1 cellular context compared by ENCODE assay signal in genomic region chrX:119181491-119181890, GRCh38.
TF ChIP-seq lines count a peak whose summit lies in the region.

No MANE protein-coding gene starts in this region.

TF ChIP-seq in GM23338, 12 proteins besides CTCF, POLR2A, EP300 and RAD21 (continued from another document):
- TF ChIP-seq, protein P1, sequence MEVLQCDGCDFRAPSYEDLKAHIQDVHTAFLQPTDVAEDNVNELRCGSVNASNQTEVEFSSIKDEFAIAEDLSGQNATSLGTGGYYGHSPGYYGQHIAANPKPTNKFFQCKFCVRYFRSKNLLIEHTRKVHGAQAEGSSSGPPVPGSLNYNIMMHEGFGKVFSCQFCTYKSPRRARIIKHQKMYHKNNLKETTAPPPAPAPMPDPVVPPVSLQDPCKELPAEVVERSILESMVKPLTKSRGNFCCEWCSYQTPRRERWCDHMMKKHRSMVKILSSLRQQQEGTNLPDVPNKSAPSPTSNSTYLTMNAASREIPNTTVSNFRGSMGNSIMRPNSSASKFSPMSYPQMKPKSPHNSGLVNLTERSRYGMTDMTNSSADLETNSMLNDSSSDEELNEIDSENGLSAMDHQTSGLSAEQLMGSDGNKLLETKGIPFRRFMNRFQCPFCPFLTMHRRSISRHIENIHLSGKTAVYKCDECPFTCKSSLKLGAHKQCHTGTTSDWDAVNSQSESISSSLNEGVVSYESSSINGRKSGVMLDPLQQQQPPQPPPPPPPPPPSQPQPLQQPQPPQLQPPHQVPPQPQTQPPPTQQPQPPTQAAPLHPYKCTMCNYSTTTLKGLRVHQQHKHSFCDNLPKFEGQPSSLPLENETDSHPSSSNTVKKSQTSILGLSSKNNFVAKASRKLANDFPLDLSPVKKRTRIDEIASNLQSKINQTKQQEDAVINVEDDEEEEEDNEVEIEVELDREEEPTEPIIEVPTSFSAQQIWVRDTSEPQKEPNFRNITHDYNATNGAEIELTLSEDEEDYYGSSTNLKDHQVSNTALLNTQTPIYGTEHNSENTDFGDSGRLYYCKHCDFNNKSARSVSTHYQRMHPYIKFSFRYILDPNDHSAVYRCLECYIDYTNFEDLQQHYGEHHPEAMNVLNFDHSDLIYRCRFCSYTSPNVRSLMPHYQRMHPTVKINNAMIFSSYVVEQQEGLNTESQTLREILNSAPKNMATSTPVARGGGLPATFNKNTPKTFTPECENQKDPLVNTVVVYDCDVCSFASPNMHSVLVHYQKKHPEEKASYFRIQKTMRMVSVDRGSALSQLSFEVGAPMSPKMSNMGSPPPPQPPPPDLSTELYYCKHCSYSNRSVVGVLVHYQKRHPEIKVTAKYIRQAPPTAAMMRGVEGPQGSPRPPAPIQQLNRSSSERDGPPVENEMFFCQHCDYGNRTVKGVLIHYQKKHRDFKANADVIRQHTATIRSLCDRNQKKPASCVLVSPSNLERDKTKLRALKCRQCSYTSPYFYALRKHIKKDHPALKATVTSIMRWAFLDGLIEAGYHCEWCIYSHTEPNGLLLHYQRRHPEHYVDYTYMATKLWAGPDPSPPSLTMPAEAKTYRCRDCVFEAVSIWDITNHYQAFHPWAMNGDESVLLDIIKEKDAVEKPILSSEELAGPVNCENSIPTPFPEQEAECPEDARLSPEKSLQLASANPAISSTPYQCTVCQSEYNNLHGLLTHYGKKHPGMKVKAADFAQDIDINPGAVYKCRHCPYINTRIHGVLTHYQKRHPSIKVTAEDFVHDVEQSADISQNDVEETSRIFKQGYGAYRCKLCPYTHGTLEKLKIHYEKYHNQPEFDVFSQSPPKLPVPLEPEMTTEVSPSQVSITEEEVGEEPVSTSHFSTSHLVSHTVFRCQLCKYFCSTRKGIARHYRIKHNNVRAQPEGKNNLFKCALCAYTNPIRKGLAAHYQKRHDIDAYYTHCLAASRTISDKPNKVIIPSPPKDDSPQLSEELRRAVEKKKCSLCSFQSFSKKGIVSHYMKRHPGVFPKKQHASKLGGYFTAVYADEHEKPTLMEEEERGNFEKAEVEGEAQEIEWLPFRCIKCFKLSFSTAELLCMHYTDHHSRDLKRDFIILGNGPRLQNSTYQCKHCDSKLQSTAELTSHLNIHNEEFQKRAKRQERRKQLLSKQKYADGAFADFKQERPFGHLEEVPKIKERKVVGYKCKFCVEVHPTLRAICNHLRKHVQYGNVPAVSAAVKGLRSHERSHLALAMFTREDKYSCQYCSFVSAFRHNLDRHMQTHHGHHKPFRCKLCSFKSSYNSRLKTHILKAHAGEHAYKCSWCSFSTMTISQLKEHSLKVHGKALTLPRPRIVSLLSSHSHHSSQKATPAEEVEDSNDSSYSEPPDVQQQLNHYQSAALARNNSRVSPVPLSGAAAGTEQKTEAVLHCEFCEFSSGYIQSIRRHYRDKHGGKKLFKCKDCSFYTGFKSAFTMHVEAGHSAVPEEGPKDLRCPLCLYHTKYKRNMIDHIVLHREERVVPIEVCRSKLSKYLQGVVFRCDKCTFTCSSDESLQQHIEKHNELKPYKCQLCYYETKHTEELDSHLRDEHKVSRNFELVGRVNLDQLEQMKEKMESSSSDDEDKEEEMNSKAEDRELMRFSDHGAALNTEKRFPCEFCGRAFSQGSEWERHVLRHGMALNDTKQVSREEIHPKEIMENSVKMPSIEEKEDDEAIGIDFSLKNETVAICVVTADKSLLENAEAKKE (CRISPR knock-in tag; IDR thresholded peaks at IDR 0.05), result no peak
- TF ChIP-seq STAT1 (IDR thresholded peaks at IDR 0.05; ENCODE audit: unreplicated experiment) (no peak), REST (IDR thresholded peaks at IDR 0.05; ENCODE audit: unreplicated experiment) (no peak), CREB1 (CRISPR knock-in tag; IDR thresholded peaks at IDR 0.05; ENCODE audit: low read depth) (no peak), ZNF331 (CRISPR knock-in tag; IDR thresholded peaks at IDR 0.05; ENCODE audit: low read depth) (no peak), POLR2AphosphoS5 (IDR thresholded peaks at IDR 0.05; ENCODE audit: low read depth) (no peak), EZH2phosphoT487 (IDR thresholded peaks at IDR 0.05; ENCODE audit: unreplicated experiment) (no peak), NANOG (IDR thresholded peaks at IDR 0.05; ENCODE audit: borderline replicate concordance) (no peak), JUNB (IDR thresholded peaks at IDR 0.05; ENCODE audit: unreplicated experiment) (no peak)
- TF ChIP-seq, protein P2, sequence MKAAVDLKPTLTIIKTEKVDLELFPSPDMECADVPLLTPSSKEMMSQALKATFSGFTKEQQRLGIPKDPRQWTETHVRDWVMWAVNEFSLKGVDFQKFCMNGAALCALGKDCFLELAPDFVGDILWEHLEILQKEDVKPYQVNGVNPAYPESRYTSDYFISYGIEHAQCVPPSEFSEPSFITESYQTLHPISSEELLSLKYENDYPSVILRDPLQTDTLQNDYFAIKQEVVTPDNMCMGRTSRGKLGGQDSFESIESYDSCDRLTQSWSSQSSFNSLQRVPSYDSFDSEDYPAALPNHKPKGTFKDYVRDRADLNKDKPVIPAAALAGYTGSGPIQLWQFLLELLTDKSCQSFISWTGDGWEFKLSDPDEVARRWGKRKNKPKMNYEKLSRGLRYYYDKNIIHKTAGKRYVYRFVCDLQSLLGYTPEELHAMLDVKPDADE (IDR thresholded peaks at IDR 0.05), result no peak
